24 cellular contexts compared by ENCODE assay signal in genomic region chr7:26169271-26169670, GRCh38.
"Had no signal": no experiment of that assay in that cellular context is flagged by ENCODE, and none has a peak within 500 bp of the region (broad histone marks: within the 10 kb centered on the region; RNA-seq: fewer than 3 reads in every experiment).

No MANE protein-coding gene starts in this region.

- H3K27ac Mint-ChIP-seq: activated CD4-positive, alpha-beta memory T cell treated with anti-CD3 and anti-CD28 coated beads, Interleukin-2, amount 10 ng/mL, durations not matched to agents 7 days and 5 days; activated CD4-positive, alpha-beta T cell treated with anti-CD3 and anti-CD28 coated beads, Interleukin-2, amount 10 ng/mL, durations not matched to agents 7 days and 5 days; activated naive CD4-positive, alpha-beta T cell treated with anti-CD3 and anti-CD28 coated beads, Interleukin-2, amount 10 ng/mL, durations not matched to agents 7 days and 5 days; activated naive CD8-positive, alpha-beta T cell treated with anti-CD3 and anti-CD28 coated beads for 36 hours; activated T-helper 17 cell treated with anti-CD3 and anti-CD28 coated beads, Interleukin-2, amount 50 U/mL, for 72 hours; T-helper 17 cell had no signal

- H3K27me3 Mint-ChIP-seq: activated CD4-positive, alpha-beta memory T cell treated with anti-CD3 and anti-CD28 coated beads, Interleukin-2, amount 10 ng/mL, durations not matched to agents 7 days and 5 days; activated CD4-positive, alpha-beta T cell treated with anti-CD3 and anti-CD28 coated beads, Interleukin-2, amount 10 ng/mL, durations not matched to agents 7 days and 5 days; activated naive CD4-positive, alpha-beta T cell treated with anti-CD3 and anti-CD28 coated beads, Interleukin-2, amount 10 ng/mL, durations not matched to agents 7 days and 5 days; activated naive CD8-positive, alpha-beta T cell treated with anti-CD3 and anti-CD28 coated beads for 36 hours; activated T-helper 17 cell treated with anti-CD3 and anti-CD28 coated beads, Interleukin-2, amount 50 U/mL, for 72 hours; T-helper 17 cell had no signal

- H3K4me1 ChIP-seq: SJSA1 had no signal

- H3K4me3 ChIP-seq: cardiac muscle cell, Peyer's patch, SJSA1 had no signal

- H3K9me3 Mint-ChIP-seq: activated CD4-positive, alpha-beta memory T cell treated with anti-CD3 and anti-CD28 coated beads, Interleukin-2, amount 10 ng/mL, durations not matched to agents 7 days and 5 days; activated CD4-positive, alpha-beta T cell treated with anti-CD3 and anti-CD28 coated beads, Interleukin-2, amount 10 ng/mL, durations not matched to agents 7 days and 5 days; activated T-helper 17 cell treated with anti-CD3 and anti-CD28 coated beads, Interleukin-2, amount 50 U/mL, for 72 hours had no signal

- H3K27me3 ChIP-seq: brain microvascular endothelial cell, cardiac muscle cell, Peyer's patch had no signal

- DNase-seq: activated CD4-positive, alpha-beta memory T cell treated with anti-CD3 and anti-CD28 coated beads, Interleukin-2, amount 10 ng/mL, durations not matched to agents 7 days and 5 days; activated CD4-positive, alpha-beta T cell treated with anti-CD3 and anti-CD28 coated beads, Interleukin-2, amount 10 ng/mL, durations not matched to agents 7 days and 5 days; activated CD4-positive, CD25-positive, alpha-beta regulatory T cell; activated gamma-delta T cell; activated naive CD4-positive, alpha-beta T cell treated with anti-CD3 and anti-CD28 coated beads, Interleukin-2, amount 10 ng/mL, durations not matched to agents 7 days and 5 days; activated naive CD8-positive, alpha-beta T cell treated with anti-CD3 and anti-CD28 coated beads for 36 hours; activated T-cell treated with anti-CD3 and anti-CD28 coated beads for 4 hours; activated T-cell treated with anti-CD3 and anti-CD28 coated beads, Interleukin-2, amount 50 U/mL, for 48 hours; brain microvascular endothelial cell; NCI-H1048; NCI-H146; NCI-H1930; NCI-H2171; NCI-H226; NCI-H526; NCI-H774; Peyer's patch; Right ventricle myocardium superior; T-helper 17 cell; T-helper 9 cell had no signal

- H3K36me3 ChIP-seq: brain microvascular endothelial cell, cardiac muscle cell, Peyer's patch, SJSA1 had no signal

- H3K4me3 Mint-ChIP-seq: activated CD4-positive, alpha-beta memory T cell treated with anti-CD3 and anti-CD28 coated beads, Interleukin-2, amount 10 ng/mL, durations not matched to agents 7 days and 5 days; activated CD4-positive, alpha-beta T cell treated with anti-CD3 and anti-CD28 coated beads, Interleukin-2, amount 10 ng/mL, durations not matched to agents 7 days and 5 days; activated naive CD4-positive, alpha-beta T cell treated with anti-CD3 and anti-CD28 coated beads, Interleukin-2, amount 10 ng/mL, durations not matched to agents 7 days and 5 days; activated naive CD8-positive, alpha-beta T cell treated with anti-CD3 and anti-CD28 coated beads for 36 hours; activated T-helper 17 cell treated with anti-CD3 and anti-CD28 coated beads, Interleukin-2, amount 50 U/mL, for 72 hours; T-helper 17 cell had no signal

- ATAC-seq: activated T-helper 17 cell treated with anti-CD3 and anti-CD28 coated beads, Interleukin-2, amount 50 U/mL, for 72 hours; T-helper 17 cell had no signal

- H3K27ac ChIP-seq: brain microvascular endothelial cell, cardiac muscle cell, Peyer's patch, RWPE1, SJSA1 had no signal

- H3K9me3 ChIP-seq: Peyer's patch, SJSA1 had no signal
